In genomic region chr3:38345879-38346583, GRCh38 we compare ENCODE assay signal across 1 cellular context.
TF ChIP-seq lines count a peak whose summit lies in the region.

No MANE protein-coding gene starts in this region.

TF ChIP-seq in WTC11, 78 proteins besides CTCF, POLR2A, EP300 and RAD21 (continued from another document):
- TF ChIP-seq AFF4 (CRISPR knock-in tag; IDR thresholded peaks at IDR 0.05; ENCODE audit: borderline replicate concordance) (no peak), ZNF281 (CRISPR knock-in tag; IDR thresholded peaks at IDR 0.05) (no peak), OVOL2 (CRISPR knock-in tag; IDR thresholded peaks at IDR 0.05; ENCODE audit: borderline replicate concordance) (no peak), TP53 (CRISPR knock-in tag; IDR thresholded peaks at IDR 0.05) (no peak), ZNF416 (CRISPR knock-in tag; IDR thresholded peaks at IDR 0.05) (no peak), E2F5 (CRISPR knock-in tag; IDR thresholded peaks at IDR 0.05) (no peak), NFE2L1 (CRISPR knock-in tag; IDR thresholded peaks at IDR 0.05) (no peak), PREB (CRISPR knock-in tag; IDR thresholded peaks at IDR 0.05; ENCODE audit: borderline replicate concordance) (no peak), KAT7 (CRISPR knock-in tag; IDR thresholded peaks at IDR 0.05; ENCODE audit: borderline replicate concordance) (no peak), ATF6 (CRISPR knock-in tag; IDR thresholded peaks at IDR 0.05) (no peak), GTF2I (CRISPR knock-in tag; conservative IDR thresholded peaks at IDR 0.05) (no peak), ATF3 (CRISPR knock-in tag; conservative IDR thresholded peaks at IDR 0.05) (no peak), ZNF121 (CRISPR knock-in tag; IDR thresholded peaks at IDR 0.05) (no peak)
